In the genomic region with DNA sequence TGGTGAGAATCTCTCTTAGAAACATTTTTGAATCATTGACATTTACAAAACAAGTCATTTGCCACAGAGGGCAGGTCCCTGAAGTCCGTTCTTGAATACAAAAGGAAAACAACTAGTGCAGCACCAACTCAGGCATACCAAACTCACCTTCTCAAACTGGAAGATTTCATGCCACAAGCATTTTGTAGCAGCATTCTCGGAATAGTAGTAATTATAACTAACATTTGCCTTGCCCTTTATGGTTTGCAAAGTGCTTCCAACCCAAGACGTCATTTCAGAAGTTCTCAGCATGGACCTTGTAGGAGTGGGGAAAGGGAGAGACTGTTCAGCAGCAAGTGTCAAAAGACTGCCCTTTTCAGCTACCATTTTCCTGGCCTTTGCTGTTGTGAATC, we compare ENCODE assay signal across 11 cellular contexts.
DNase-seq lines count a peak whose midpoint lies in the region; ATAC-seq and TF ChIP-seq lines count a peak whose summit lies in the region.
"Had no signal": no experiment of that assay in that cellular context is flagged by ENCODE, and none has a peak within 500 bp of the region (broad histone marks: within the 10 kb centered on the region; RNA-seq: fewer than 3 reads in every experiment).

No MANE protein-coding gene starts in this region.

- peak; percentile 43 for DNase-seq in HFFc6
- no peak for DNase-seq in mammary epithelial cell
- no peak for DNase-seq in lower lobe of right lung
- DNase-seq in tibial artery: no peak
- DNase-seq in NCI-H128 (lab: John Stamatoyannopoulos, UW; ENCODE audit: unreplicated experiment): no peak
- no peak for DNase-seq in NCI-H1105 (lab: John Stamatoyannopoulos, UW)
- no peak for DNase-seq in activated naive CD4-positive, alpha-beta T cell treated with anti-CD3 and anti-CD28 coated beads, Interleukin-2, amount 50 U/mL, for 72 hours (ENCODE audit: low spot score in 2 of 2)
- DNase-seq: activated CD4-positive, alpha-beta T cell treated with anti-CD3 and anti-CD28 coated beads for 36 hours; MV-4-11; stimulated activated CD4-positive, alpha-beta T cell treated with anti-CD3 and anti-CD28 coated beads, Interleukin-15, amount 100 ng/mL, for 24 hours had no signal

- peak overlapping the region; percentile 22 for H2AFZ ChIP-seq in mammary epithelial cell (ENCODE audit: low read depth, low read length)

- H3K9me3 Mint-ChIP-seq in HFFc6: no peaks in the 10 kb centered on the region
- H3K9me3 Mint-ChIP-seq in activated naive CD4-positive, alpha-beta T cell treated with anti-CD3 and anti-CD28 coated beads, Interleukin-2, amount 50 U/mL, for 72 hours: peaks cover 0 to 13% of the 10 kb centered on the region in 2 donors

- no peak overlapping the region for H3K9ac ChIP-seq in mammary epithelial cell (ENCODE audit: insufficient read depth, low read length)

- H3K9me3 ChIP-seq in mammary epithelial cell (replicated peaks; ENCODE audit: insufficient read depth, low read length): no peaks in the 10 kb centered on the region
- no peaks in the 10 kb centered on the region for H3K9me3 ChIP-seq in lower lobe of right lung
- H3K9me3 ChIP-seq in tibial artery: no peaks in the 10 kb centered on the region

- H3K4me3 Mint-ChIP-seq in HFFc6: peak overlapping the region; percentile 79
- H3K4me3 Mint-ChIP-seq: activated CD4-positive, alpha-beta T cell treated with anti-CD3 and anti-CD28 coated beads for 36 hours had no signal

- no peak overlapping the region for H3K4me2 ChIP-seq in mammary epithelial cell (ENCODE audit: insufficient read depth, low read depth, low read length)

- peak; percentile 59 to 84 for ATAC-seq in lower lobe of right lung
- ATAC-seq in HG03159 (IDR thresholded peaks at IDR 0.05; ENCODE audit: unreplicated experiment): no peak
- ATAC-seq in activated naive CD4-positive, alpha-beta T cell treated with anti-CD3 and anti-CD28 coated beads, Interleukin-2, amount 50 U/mL, for 72 hours: no peak
- ATAC-seq: activated CD4-positive, alpha-beta T cell treated with anti-CD3 and anti-CD28 coated beads for 36 hours had no signal

- intact Hi-C loops in mammary epithelial cell (cut with micrococcal nuclease): no loop called here
- intact Hi-C loops in lower lobe of right lung (cut with DNase I): no loop called here
- intact Hi-C loops in tibial artery (cut with DNase I; ENCODE audit: low total_unique reads): no loop called here

- H3K27ac Mint-ChIP-seq in HFFc6: peak overlapping the region; percentile 89
- H3K27ac Mint-ChIP-seq in activated naive CD4-positive, alpha-beta T cell treated with anti-CD3 and anti-CD28 coated beads, Interleukin-2, amount 50 U/mL, for 72 hours: no peak overlapping the region
- H3K27ac Mint-ChIP-seq: activated CD4-positive, alpha-beta T cell treated with anti-CD3 and anti-CD28 coated beads for 36 hours had no signal

- H3K4me3 ChIP-seq in mammary epithelial cell (replicated peaks in 1 of 3; ENCODE audit: insufficient read depth in 1 of 3, low read depth in 2 of 3, low read length in 3 of 3) (no peak overlapping the region), lower lobe of right lung (no peak overlapping the region), tibial artery (peak overlapping the region; percentile 23 to 29)

- H3K27me3 ChIP-seq in mammary epithelial cell (ENCODE audit: insufficient read depth, low read length) (no peaks in the 10 kb centered on the region), lower lobe of right lung (ENCODE audit: low read depth) (no peaks in the 10 kb centered on the region), tibial artery (no peaks in the 10 kb centered on the region)

- no peaks in the 10 kb centered on the region for H3K79me2 ChIP-seq in mammary epithelial cell (ENCODE audit: insufficient read depth, low read length)

- in situ Hi-C loops in mammary epithelial cell (cut with MboI; ENCODE audit: low sequenced_read_pairs in 2 of 2): no loop called here

- H3K4me1 Mint-ChIP-seq in HFFc6 (ENCODE audit: low read depth): peaks cover 52% of the 10 kb centered on the region
- H3K4me1 Mint-ChIP-seq: activated CD4-positive, alpha-beta T cell treated with anti-CD3 and anti-CD28 coated beads for 36 hours had no signal

- CTCF ChIA-PET in mammary epithelial cell (lab: Charles Lee; ENCODE audit: low non-redundant PET): no interaction called here

- H3K27ac ChIP-seq in mammary epithelial cell (ENCODE audit: insufficient read depth, low read depth, low read length) (no peak overlapping the region), lower lobe of right lung (peak overlapping the region; percentile 56), tibial artery (peak overlapping the region; percentile 79 to 85)

- peaks cover 28% of the 10 kb centered on the region for H3K4me1 ChIP-seq in mammary epithelial cell (ENCODE audit: insufficient read depth, low read length)
- H3K4me1 ChIP-seq in lower lobe of right lung: peaks cover under 1% of the 10 kb centered on the region
- peaks cover 0 to 33% (median 13%) of the 10 kb centered on the region in 4 donors for H3K4me1 ChIP-seq in tibial artery

- H3K36me3 ChIP-seq in mammary epithelial cell (ENCODE audit: insufficient read depth, low read length) (no peaks in the 10 kb centered on the region), lower lobe of right lung (no peaks in the 10 kb centered on the region), tibial artery (no peaks in the 10 kb centered on the region)

- BruUV-seq in mammary epithelial cell (replicated peaks; lab: Mats Ljungman, UMichigan): no TSS peak

- peaks cover 7% of the 10 kb centered on the region; the same call in 1 of the 2 replicates for H3K36me3 Mint-ChIP-seq in HFFc6 (ENCODE audit: low read depth)
- peaks cover 0 to 5% of the 10 kb centered on the region in 2 donors for H3K36me3 Mint-ChIP-seq in activated naive CD4-positive, alpha-beta T cell treated with anti-CD3 and anti-CD28 coated beads, Interleukin-2, amount 50 U/mL, for 72 hours

- no peaks in the 10 kb centered on the region; the same call in 1 of the 2 replicates for H3K27me3 Mint-ChIP-seq in HFFc6 (ENCODE audit: insufficient read depth)

- WGBS in mammary epithelial cell (ENCODE audit: low coverage, missing lambda C conversion rate): 100% methylated on average over 3 of the region's 3 CpGs

- no peak for TF ChIP-seq CTCF in HFFc6 (IDR thresholded peaks at IDR 0.05)
- no peak for TF ChIP-seq CTCF in mammary epithelial cell (conservative IDR thresholded peaks at IDR 0.05 in 1 of 2, IDR thresholded peaks at IDR 0.05 in 1 of 2; ENCODE audit: extremely low read depth in 1 of 2, insufficient read depth in 1 of 2, low read depth in 1 of 2, low read length in 2 of 2)
- no peak for TF ChIP-seq CTCF in lower lobe of right lung (IDR thresholded peaks at IDR 0.05)
- TF ChIP-seq CTCF in tibial artery (IDR thresholded peaks at IDR 0.05): no peak

- no peaks in the 10 kb centered on the region for H4K20me1 ChIP-seq in mammary epithelial cell (ENCODE audit: insufficient read depth, low read length)

- dilution Hi-C loops in mammary epithelial cell (cut with HindIII; ENCODE audit: low sequenced_read_pairs): no loop called here

Comparison
In these comparisons a context has a peak if more than half of its experiments do, and no peak if none do; other contexts are left out.
1. H3K4me3 ChIP-seq: peak in tibial artery (2 of 2); none in mammary epithelial cell (0 of 3) and lower lobe of right lung (single experiment).
2. ATAC-seq: peak in lower lobe of right lung (2 of 2); none in HG03159 (single experiment) and activated naive CD4-positive, alpha-beta T cell treated with anti-CD3 and anti-CD28 coated beads, Interleukin-2, amount 50 U/mL, for 72 hours (0 of 2).